Comparison of ENCODE assay signal across 1 cellular context in the genomic region with DNA sequence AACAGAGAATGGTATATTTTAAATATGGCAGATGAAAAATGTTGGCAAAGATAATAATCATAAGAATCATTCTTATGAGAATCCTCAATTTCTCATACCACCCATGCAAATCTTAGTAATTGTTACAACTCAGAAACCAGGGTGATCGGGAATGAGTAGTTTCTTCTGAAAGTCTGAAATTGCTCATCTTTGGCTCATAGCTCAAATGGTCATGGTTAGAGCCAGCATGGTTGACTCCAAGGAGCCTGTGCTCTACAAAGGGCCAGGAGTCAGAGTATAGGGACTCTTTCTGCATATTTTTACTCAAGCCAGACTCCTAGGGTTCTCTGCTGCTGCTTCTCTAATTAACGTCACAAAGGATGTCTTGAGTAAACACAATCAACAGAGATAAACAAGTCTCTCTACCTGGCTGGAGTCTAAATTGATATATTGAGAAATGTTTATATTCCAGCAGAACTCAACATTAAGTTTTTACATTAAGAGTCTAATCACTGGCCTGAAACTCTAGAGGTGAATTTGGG.
TF ChIP-seq lines count a peak whose summit lies in the region.

No MANE protein-coding gene starts in this region.

TF ChIP-seq in H1, 55 proteins besides CTCF, POLR2A, EP300 and RAD21:
- TF ChIP-seq SP4 (IDR thresholded peaks at IDR 0.05; ENCODE audit: low read length) = no peak
- no peak for TF ChIP-seq POLR2AphosphoS5 (IDR thresholded peaks at IDR 0.05; ENCODE audit: low read depth, low read length)
- TF ChIP-seq HDAC2 (IDR thresholded peaks at IDR 0.05; ENCODE audit: borderline replicate concordance in 1 of 2, low read depth in 2 of 2, low read length in 2 of 2) = no peak
- TF ChIP-seq GTF2F1 (IDR thresholded peaks at IDR 0.05; ENCODE audit: borderline replicate concordance, low read depth, low read length) = no peak
- no peak for TF ChIP-seq CEBPB (IDR thresholded peaks at IDR 0.05; ENCODE audit: low read depth, low read length)
- TF ChIP-seq, protein P1, sequence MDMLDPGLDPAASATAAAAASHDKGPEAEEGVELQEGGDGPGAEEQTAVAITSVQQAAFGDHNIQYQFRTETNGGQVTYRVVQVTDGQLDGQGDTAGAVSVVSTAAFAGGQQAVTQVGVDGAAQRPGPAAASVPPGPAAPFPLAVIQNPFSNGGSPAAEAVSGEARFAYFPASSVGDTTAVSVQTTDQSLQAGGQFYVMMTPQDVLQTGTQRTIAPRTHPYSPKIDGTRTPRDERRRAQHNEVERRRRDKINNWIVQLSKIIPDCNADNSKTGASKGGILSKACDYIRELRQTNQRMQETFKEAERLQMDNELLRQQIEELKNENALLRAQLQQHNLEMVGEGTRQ (IDR thresholded peaks at IDR 0.05; ENCODE audit: low read length) = no peak
- no peak for TF ChIP-seq MAFK (IDR thresholded peaks at IDR 0.05; ENCODE audit: low read depth, low read length)
- TF ChIP-seq ZNF274 (IDR thresholded peaks at IDR 0.05; ENCODE audit: borderline replicate concordance, extremely low read depth, low read length) = no peak
- TF ChIP-seq TBP (IDR thresholded peaks at IDR 0.05; ENCODE audit: low read depth, low read length) = no peak
- TF ChIP-seq TEAD4 (IDR thresholded peaks at IDR 0.05; ENCODE audit: low read depth, low read length) = no peak
